In genomic region chr1:230836347-230836746, GRCh38 we compare ENCODE assay signal across 15 cellular contexts.
"Had no signal": no experiment of that assay in that cellular context is flagged by ENCODE, and none has a peak within 500 bp of the region (broad histone marks: within the 10 kb centered on the region; RNA-seq: fewer than 3 reads in every experiment).

No MANE protein-coding gene starts in this region.

- H3K4me1 Mint-ChIP-seq: naive thymus-derived CD8-positive, alpha-beta T cell had no signal

- DNase-seq: central memory CD4-positive, alpha-beta T cell; cortex of kidney; effector memory CD8-positive, alpha-beta T cell; foreskin keratinocyte; left colon; mesendoderm; naive thymus-derived CD8-positive, alpha-beta T cell; spleen; stimulated activated CD4-positive, alpha-beta T cell treated with anti-CD3 and anti-CD28 coated beads, Interleukin-15, amount 100 ng/mL, for 24 hours; stimulated activated CD4-positive, alpha-beta T cell treated with anti-CD3 and anti-CD28 coated beads, Interleukin-1b, Interleukin-23, amount 100 ng/mL, for 48 hours; stimulated activated naive CD4-positive, alpha-beta T cell; stomach; thyroid gland; uterus had no signal

- H3K27me3 Mint-ChIP-seq: type B pancreatic cell had no signal

- H3K4me3 Mint-ChIP-seq: effector memory CD8-positive, alpha-beta T cell; naive thymus-derived CD8-positive, alpha-beta T cell; type B pancreatic cell had no signal

- H3K9me3 Mint-ChIP-seq: effector memory CD8-positive, alpha-beta T cell had no signal

- H3K27ac Mint-ChIP-seq: effector memory CD8-positive, alpha-beta T cell; type B pancreatic cell had no signal
